In genomic region chr9:86354048-86354881, GRCh38 we compare ENCODE assay signal across 8 cellular contexts. TPM values are rescaled to one million over a fixed set of nuclear protein-coding genes. Genes with fewer than 3 reads are reported as not detected.
DNase-seq lines count a peak whose midpoint lies in the region; ATAC-seq, FAIRE-seq and TF ChIP-seq lines count a peak whose summit lies in the region.

TUT7 (minus strand) TSS chr9:86354410; CDS start chr9:86353199, 1,211 bp downstream.

- peaks cover 30 to 42% of the 10 kb centered on the region in 2 donors for H3K4me1 Mint-ChIP-seq in natural killer cell treated with Interleukin-12 subunit alpha and Interleukin-12 subunit beta and Interleukin-15 and Interleukin-18, amount 100 ng/mL, for 72 hours (ENCODE audit: low read depth in 2 of 2)

- H3K27ac Mint-ChIP-seq in natural killer cell treated with Interleukin-12 subunit alpha and Interleukin-12 subunit beta and Interleukin-15 and Interleukin-18, amount 100 ng/mL, for 72 hours, result peak within 1 kb of the TSS; percentile 98 to 99

- H3K4me3 ChIP-seq in fibroblast of pulmonary artery (replicated peaks; ENCODE audit: low read depth, low read length), result peak within 1 kb of the TSS; percentile 86

- no peaks in the 10 kb centered on the region for H3K9me3 Mint-ChIP-seq in natural killer cell treated with Interleukin-12 subunit alpha and Interleukin-12 subunit beta and Interleukin-15 and Interleukin-18, amount 100 ng/mL, for 72 hours

- TF ChIP-seq CTCF in fibroblast of pulmonary artery (IDR thresholded peaks at IDR 0.05; ENCODE audit: low read length, missing control alignments), result no peak

- TF ChIP-seq POLR2A in H54 (IDR thresholded peaks at IDR 0.05; ENCODE audit: low read depth, low read length), result peak; percentile 64
- TF ChIP-seq POLR2A in Raji (IDR thresholded peaks at IDR 0.05; ENCODE audit: insufficient read depth, low read depth, low read length), result peak; percentile 68

- ATAC-seq in natural killer cell treated with Interleukin-12 subunit alpha and Interleukin-12 subunit beta and Interleukin-15 and Interleukin-18, amount 100 ng/mL, for 72 hours, result peak; percentile 98

- peak within 1 kb of the TSS; percentile 98 for H3K4me3 Mint-ChIP-seq in natural killer cell treated with Interleukin-12 subunit alpha and Interleukin-12 subunit beta and Interleukin-15 and Interleukin-18, amount 100 ng/mL, for 72 hours

- peaks cover 9% of the 10 kb centered on the region for H3K36me3 Mint-ChIP-seq in natural killer cell treated with Interleukin-12 subunit alpha and Interleukin-12 subunit beta and Interleukin-15 and Interleukin-18, amount 100 ng/mL, for 72 hours

- FAIRE-seq in H54 (lab: Jason Lieb, UNC), result peak; percentile 90

- H3K27me3 Mint-ChIP-seq in natural killer cell treated with Interleukin-12 subunit alpha and Interleukin-12 subunit beta and Interleukin-15 and Interleukin-18, amount 100 ng/mL, for 72 hours, result no peaks in the 10 kb centered on the region

- DNase-seq in ELF-1 (ENCODE audit: low read depth, low spot score), result peak; percentile 97
- peak; percentile 96 for DNase-seq in H54 (ENCODE audit: insufficient read length, low spot score)
- peak; percentile 95 for DNase-seq in LoVo (ENCODE audit: low spot score)
- peak; percentile 92 for DNase-seq in activated T-helper 9 cell treated with anti-CD3 and anti-CD28 coated beads, Interleukin-2, amount 50 U/mL, for 16 hours (ENCODE audit: low read depth)
- DNase-seq in fibroblast of pulmonary artery (ENCODE audit: low read depth), result peak; percentile 97
- DNase-seq in natural killer cell treated with Interleukin-12 subunit alpha and Interleukin-12 subunit beta and Interleukin-15 and Interleukin-18, amount 100 ng/mL, for 72 hours (ENCODE audit: low spot score), result peak; percentile 96
- DNase-seq in stimulated activated naive CD4-positive, alpha-beta T cell treated with Interleukin-2 at 50 U/mL for 16 hours (lab: John Stamatoyannopoulos, UW), result peak; percentile 93

RNA-seq across cellular contexts. Expression of gene TUT7, which starts in this region (rescaled TPM):
- 10 to 100 TPM; 51.0 to 58.9 TPM for total RNA-seq in natural killer cell treated with Interleukin-12 subunit alpha and Interleukin-12 subunit beta and Interleukin-15 and Interleukin-18, amount 100 ng/mL, for 72 hours

Comparison
In these comparisons a context has a peak if more than half of its experiments do, and no peak if none do; other contexts are left out.
1. Peak in every context shown above with its lines: DNase-seq, ATAC-seq and H3K4me3 ChIP-seq.